ENCODE assay signal across 8 cellular contexts in the genomic region with DNA sequence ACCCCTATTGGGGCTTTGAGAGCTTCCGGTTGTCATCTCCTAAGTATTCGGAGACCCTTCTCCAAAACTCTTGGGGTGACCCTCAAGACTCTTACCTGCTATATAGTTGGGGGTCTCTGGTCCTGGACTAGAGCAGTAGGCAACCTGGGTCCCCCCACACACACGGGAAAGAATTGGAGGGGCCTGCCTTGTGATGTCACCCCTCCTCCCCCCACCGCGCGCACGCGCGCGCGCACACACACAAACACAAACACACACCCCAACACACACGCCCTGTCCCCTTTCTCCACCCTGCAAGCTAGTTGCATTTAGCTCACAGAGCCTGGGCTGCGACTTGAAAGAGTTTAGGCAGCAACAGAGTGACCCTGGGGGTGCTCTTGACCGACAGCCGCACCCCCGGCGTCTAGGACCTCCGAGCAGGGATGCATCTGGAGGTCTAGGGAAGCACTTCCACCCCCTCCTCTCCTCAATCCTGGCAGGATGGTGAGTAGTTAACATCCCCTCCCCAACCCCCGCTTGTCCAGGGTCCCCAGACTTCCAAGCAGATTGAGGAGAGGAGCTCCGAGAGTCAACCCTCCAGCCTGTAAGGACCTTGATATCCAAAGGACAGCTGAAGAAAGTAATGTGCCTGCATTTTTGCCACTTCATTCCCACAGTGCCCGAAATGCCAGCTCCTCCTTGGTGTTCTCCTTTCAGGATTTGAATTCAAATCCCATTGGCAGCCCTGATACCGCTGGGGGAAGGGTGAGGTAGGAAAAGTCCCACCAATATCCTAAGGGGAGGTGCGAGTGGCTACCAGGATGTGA. TPM values are rescaled to one million over a fixed set of nuclear protein-coding genes. Genes with fewer than 3 reads are reported as not detected.
DNase-seq lines count a peak whose midpoint lies in the region; ATAC-seq and TF ChIP-seq lines count a peak whose summit lies in the region.

No MANE protein-coding gene starts in this region.

- H3K4me3 ChIP-seq in AG04449 (ENCODE audit: low read depth, low read length), result peak overlapping the region; percentile 78
- H3K4me3 ChIP-seq in H7 (ENCODE audit: insufficient read depth, low read depth, low read length), result peak overlapping the region; percentile 96
- H3K4me3 ChIP-seq in Peyer's patch, result peak overlapping the region; percentile 75 to 93 (median 86)
- peak overlapping the region; percentile 82 for H3K4me3 ChIP-seq in upper lobe of right lung

- peaks cover 38% of the 10 kb centered on the region for H3K4me1 Mint-ChIP-seq in activated naive CD8-positive, alpha-beta T cell treated with anti-CD3 and anti-CD28 coated beads for 36 hours
- H3K4me1 Mint-ChIP-seq in glutamatergic neuron (ENCODE audit: low read depth, unreplicated experiment), result peaks cover 17% of the 10 kb centered on the region

- H3K9me3 Mint-ChIP-seq in activated naive CD8-positive, alpha-beta T cell treated with anti-CD3 and anti-CD28 coated beads for 36 hours, result no peaks in the 10 kb centered on the region
- peaks cover 10% of the 10 kb centered on the region for H3K9me3 Mint-ChIP-seq in glutamatergic neuron (ENCODE audit: unreplicated experiment)

- POLR2A ChIA-PET in AG04449 (lab: Yijun Ruan, JAX), result interaction anchor here (0.6 to 3.7 kb wide), 10 partner anchors 12 to 143 kb away, joined by 3 to 31 read pairs (median 8); partner anchors contain the start of genes MMP19, ORMDL2, RAB5B and SARNP

- peaks cover 0 to 37% (median 13%) of the 10 kb centered on the region in 4 donors for H3K4me1 ChIP-seq in Peyer's patch
- peaks cover 40% of the 10 kb centered on the region for H3K4me1 ChIP-seq in upper lobe of right lung

- no peaks in the 10 kb centered on the region for H3K27me3 Mint-ChIP-seq in activated naive CD8-positive, alpha-beta T cell treated with anti-CD3 and anti-CD28 coated beads for 36 hours
- H3K27me3 Mint-ChIP-seq in glutamatergic neuron (ENCODE audit: unreplicated experiment), result peaks cover 20% of the 10 kb centered on the region

- H3K9me3 ChIP-seq in Peyer's patch (no peaks in the 10 kb centered on the region), upper lobe of right lung (no peaks in the 10 kb centered on the region)

- ATAC-seq in upper lobe of right lung (peak; percentile 55), HG02610 (IDR thresholded peaks at IDR 0.05; ENCODE audit: unreplicated experiment) (no peak)

- H3K36me3 ChIP-seq in H7 (replicated peaks; ENCODE audit: control insufficient read depth, insufficient read depth, low read length), result no peaks in the 10 kb centered on the region; the same call in none of the 2 replicates
- H3K36me3 ChIP-seq in Peyer's patch, result no peaks in the 10 kb centered on the region
- H3K36me3 ChIP-seq in upper lobe of right lung, result no peaks in the 10 kb centered on the region

- no peak for DNase-seq in AG04449 (ENCODE audit: low read depth, low spot score)
- peak; percentile 89 for DNase-seq in H7
- peak; percentile 49 to 84 (median 80) for DNase-seq in Peyer's patch
- peak; percentile 57 for DNase-seq in activated naive CD8-positive, alpha-beta T cell treated with anti-CD3 and anti-CD28 coated beads for 36 hours
- DNase-seq in glutamatergic neuron, result peak; percentile 76
- peak in 54 of 56 donors; percentile 43 to 90 (median 76) for DNase-seq in nucleus accumbens (lab: John Stamatoyannopoulos, UW)
- peak; percentile 85 for DNase-seq in upper lobe of right lung

- H3K36me3 Mint-ChIP-seq in activated naive CD8-positive, alpha-beta T cell treated with anti-CD3 and anti-CD28 coated beads for 36 hours, result peaks cover 28% of the 10 kb centered on the region
- no peaks in the 10 kb centered on the region for H3K36me3 Mint-ChIP-seq in glutamatergic neuron (ENCODE audit: unreplicated experiment)

- peak overlapping the region; percentile 95 for H3K27ac Mint-ChIP-seq in activated naive CD8-positive, alpha-beta T cell treated with anti-CD3 and anti-CD28 coated beads for 36 hours
- peak overlapping the region; percentile 97 for H3K27ac Mint-ChIP-seq in glutamatergic neuron (ENCODE audit: unreplicated experiment)

- CTCF ChIA-PET in AG04449 (lab: Yijun Ruan, JAX), result interaction anchor here (0.6 to 3.6 kb wide), 13 partner anchors 10 to 109 kb away, joined by 3 to 20 read pairs (median 4); partner anchors contain the start of genes MMP19, PYM1 and SARNP

- H3K27me3 ChIP-seq in H7 (ENCODE audit: control insufficient read depth, insufficient read depth, low read length), result no peaks in the 10 kb centered on the region
- no peaks in the 10 kb centered on the region for H3K27me3 ChIP-seq in Peyer's patch
- H3K27me3 ChIP-seq in upper lobe of right lung, result no peaks in the 10 kb centered on the region

- intact Hi-C loops in upper lobe of right lung (cut with DNase I), result loop anchor here (10.0 kb wide), 1 partner anchor 94 kb away; the partner anchor contains the start of gene PYM1

- peak overlapping the region; percentile 87 to 93 (median 90) for H3K27ac ChIP-seq in Peyer's patch
- peak overlapping the region; percentile 90 for H3K27ac ChIP-seq in upper lobe of right lung

- H3K4me3 Mint-ChIP-seq in activated naive CD8-positive, alpha-beta T cell treated with anti-CD3 and anti-CD28 coated beads for 36 hours, result peak overlapping the region; percentile 99
- peak overlapping the region; percentile 98 for H3K4me3 Mint-ChIP-seq in glutamatergic neuron (ENCODE audit: unreplicated experiment)

- peak; percentile 7 to 47 for TF ChIP-seq POLR2A in Peyer's patch (IDR thresholded peaks at IDR 0.05)

- TF ChIP-seq CTCF in AG04449 (IDR thresholded peaks at IDR 0.05; ENCODE audit: insufficient read depth, low read length, missing control alignments), result no peak
- TF ChIP-seq CTCF in Peyer's patch (IDR thresholded peaks at IDR 0.05), result no peak
- TF ChIP-seq CTCF in glutamatergic neuron (IDR thresholded peaks at IDR 0.05; ENCODE audit: partially characterized antibody, unreplicated experiment), result no peak
- TF ChIP-seq CTCF in upper lobe of right lung (IDR thresholded peaks at IDR 0.05), result no peak

RNA-seq across cellular contexts. Expression of gene DNAJC14, which starts 1.4 kb away (rescaled TPM):
- total RNA-seq in H7 (2014; rRNA removed; shearing (Covaris generic)), result 30.1 and 35.1 TPM in 2 replicates
- 10 to 100 TPM; 35.4 to 43.4 (median 43.0) TPM for total RNA-seq in Peyer's patch
- 10 to 100 TPM; 33.1 to 35.5 TPM for total RNA-seq in activated naive CD8-positive, alpha-beta T cell treated with anti-CD3 and anti-CD28 coated beads for 36 hours
- total RNA-seq in glutamatergic neuron (ENCODE audit: unreplicated experiment), result 37.6 TPM
- 42.7 TPM for total RNA-seq in upper lobe of right lung

RNA-seq across cellular contexts. Expression of gene MMP19, which starts 11.9 kb away (rescaled TPM):
- total RNA-seq in H7 (2014; rRNA removed; shearing (Covaris generic)), result 1.1 and 1.4 TPM in 2 replicates
- total RNA-seq in Peyer's patch, result 10 to 100 TPM in 1 of 4 donors, 1 to 10 TPM in 3; 3.3 to 44.6 (median 5.2) TPM
- total RNA-seq in activated naive CD8-positive, alpha-beta T cell treated with anti-CD3 and anti-CD28 coated beads for 36 hours, result not detected
- not detected for total RNA-seq in glutamatergic neuron (ENCODE audit: unreplicated experiment)
- 30.2 TPM for total RNA-seq in upper lobe of right lung

RNA-seq across cellular contexts. Expression of gene ORMDL2, which starts 13.0 kb away (rescaled TPM):
- total RNA-seq in H7 (2014; rRNA removed; shearing (Covaris generic)), result 10.6 and 18.3 TPM in 2 replicates
- total RNA-seq in Peyer's patch (10 to 100 TPM in 3 of 4 donors, 1 to 10 TPM in 1; 5.0 to 31.2 (median 24.2) TPM), glutamatergic neuron (ENCODE audit: unreplicated experiment) (47.6 TPM), upper lobe of right lung (49.2 TPM)
- total RNA-seq in activated naive CD8-positive, alpha-beta T cell treated with anti-CD3 and anti-CD28 coated beads for 36 hours, result 10 to 100 TPM; 29.8 to 32.4 TPM

RNA-seq across cellular contexts. Expression of gene SARNP, which starts 13.3 kb away (rescaled TPM):
- 99.1 and 119 TPM in 2 replicates for total RNA-seq in H7 (2014; rRNA removed; shearing (Covaris generic))
- 10 to 100 TPM; 21.9 to 60.2 (median 44.9) TPM for total RNA-seq in Peyer's patch
- 100 to 1,000 TPM in 1 of 2 experiments, 10 to 100 TPM in 1; 99.6 to 104 TPM for total RNA-seq in activated naive CD8-positive, alpha-beta T cell treated with anti-CD3 and anti-CD28 coated beads for 36 hours
- total RNA-seq in glutamatergic neuron (ENCODE audit: unreplicated experiment), result 98.7 TPM
- total RNA-seq in upper lobe of right lung, result 43.6 TPM
